ENCODE assay signal across 1 cellular context in genomic region chr3:173025941-173026340, GRCh38.
A peak's percentile ranks its signal among the peaks of the same experiment; 100 is the strongest.
TF ChIP-seq lines count a peak whose summit lies in the region.

No MANE protein-coding gene starts in this region.

TF ChIP-seq in K562, 482 proteins besides CTCF, POLR2A, EP300 and RAD21 (continued from another document and continues in another):
- 0 out of 2 replicates have a peak, but pooled peaks have one; percentile 30 for TF ChIP-seq MGA (IDR thresholded peaks at IDR 0.05)
- TF ChIP-seq RREB1 (CRISPR knock-in tag; IDR thresholded peaks at IDR 0.05), result no peak
- no peak for TF ChIP-seq ZNF778 (CRISPR knock-in tag; IDR thresholded peaks at IDR 0.05)
- TF ChIP-seq ZNF444 (CRISPR knock-in tag; IDR thresholded peaks at IDR 0.05), result no peak
- no peak for TF ChIP-seq ZBTB11 (CRISPR knock-in tag; IDR thresholded peaks at IDR 0.05)
- no peak for TF ChIP-seq HDAC2 (IDR thresholded peaks at IDR 0.05)
- no peak for TF ChIP-seq RBM22 (IDR thresholded peaks at IDR 0.05; ENCODE audit: low read depth, low read length, poor library complexity, severe bottlenecking)
- TF ChIP-seq PRMT5 (CRISPR knock-in tag; IDR thresholded peaks at IDR 0.05), result no peak
- TF ChIP-seq DACH1 (IDR thresholded peaks at IDR 0.05; ENCODE audit: partially characterized antibody), result no peak
- TF ChIP-seq CUX1 (CRISPR knock-in tag; IDR thresholded peaks at IDR 0.05), result no peak
- no peak for TF ChIP-seq ARID4B (CRISPR knock-in tag; IDR thresholded peaks at IDR 0.05)
- TF ChIP-seq KAT7 (CRISPR knock-in tag; IDR thresholded peaks at IDR 0.05; ENCODE audit: borderline replicate concordance), result no peak
